Comparison of ENCODE assay signal across 15 cellular contexts in genomic region chr3:106862067-106862466, GRCh38.
DNase-seq lines count a peak whose midpoint lies in the region; ATAC-seq, FAIRE-seq and TF ChIP-seq lines count a peak whose summit lies in the region.
"Had no signal": no experiment of that assay in that cellular context is flagged by ENCODE, and none has a peak within 500 bp of the region (broad histone marks: within the 10 kb centered on the region; RNA-seq: fewer than 3 reads in every experiment).

No MANE protein-coding gene starts in this region.

- H3K4me1 Mint-ChIP-seq in chondrocyte (ENCODE audit: low read depth), result peaks cover 34% of the 10 kb centered on the region

- H2BK15ac ChIP-seq in mesenchymal stem cell (ENCODE audit: low read depth, poor library complexity, severe bottlenecking), result no peak overlapping the region

- no peaks in the 10 kb centered on the region for H3K36me3 ChIP-seq in mesenchymal stem cell (ENCODE audit: control insufficient read depth in 1 of 2, insufficient read depth in 2 of 2, low read depth in 1 of 2, low read length in 2 of 2)

- no peak overlapping the region for H3K4me3 ChIP-seq in mesenchymal stem cell (ENCODE audit: insufficient read depth in 1 of 2, low read depth in 1 of 2, low read length in 2 of 2)

- peak overlapping the region; percentile 34 for H3K27ac Mint-ChIP-seq in chondrocyte (ENCODE audit: unreplicated experiment)

- peak overlapping the region; percentile 5 for H3K4me3 Mint-ChIP-seq in chondrocyte (ENCODE audit: unreplicated experiment)

- no peak overlapping the region for H2BK5ac ChIP-seq in mesenchymal stem cell (ENCODE audit: low read depth, low read length, poor library complexity, severe bottlenecking)

- no peaks in the 10 kb centered on the region for H3K4me1 ChIP-seq in mesenchymal stem cell (ENCODE audit: control insufficient read depth, insufficient read depth, low read depth, low read length)

- no peak overlapping the region for H2AFZ ChIP-seq in mesenchymal stem cell (ENCODE audit: low read depth, low read length)

- H3K9me3 Mint-ChIP-seq in chondrocyte (ENCODE audit: low read depth), result peaks cover 10% of the 10 kb centered on the region

- TF ChIP-seq CTCF in chondrocyte (IDR thresholded peaks at IDR 0.05), result peak; percentile 86

- H4K8ac ChIP-seq in mesenchymal stem cell (ENCODE audit: low read length), result no peak overlapping the region

- H3K27me3 ChIP-seq in mesenchymal stem cell (ENCODE audit: control insufficient read depth in 1 of 2, insufficient read depth in 1 of 2, low read length in 2 of 2), result no peaks in the 10 kb centered on the region

- H3K9me3 ChIP-seq in mesenchymal stem cell (ENCODE audit: control insufficient read depth, low read length), result no peaks in the 10 kb centered on the region

- H2BK12ac ChIP-seq in mesenchymal stem cell (ENCODE audit: low read length in 2 of 2), result no peak overlapping the region

- H2BK120ac ChIP-seq in mesenchymal stem cell (ENCODE audit: low read depth, low read length), result no peak overlapping the region

- no peaks in the 10 kb centered on the region for H3K27me3 Mint-ChIP-seq in chondrocyte (ENCODE audit: low read depth)

- ATAC-seq in GM18867 (IDR thresholded peaks at IDR 0.05; ENCODE audit: unreplicated experiment) (no peak), HG03565 (IDR thresholded peaks at IDR 0.05; ENCODE audit: unreplicated experiment) (no peak)
- ATAC-seq: activated CD4-positive, CD25-positive, alpha-beta regulatory T cell treated with anti-CD3 and anti-CD28 coated beads, Interleukin-2, amount 50 U/mL, for 24 hours had no signal

- no peak for FAIRE-seq in RCC 7860 (lab: Jason Lieb, UNC)
- FAIRE-seq: kidney had no signal

- H3K36me3 Mint-ChIP-seq in chondrocyte (ENCODE audit: low read depth), result no peaks in the 10 kb centered on the region

- no peaks in the 10 kb centered on the region for H3K79me1 ChIP-seq in mesenchymal stem cell (replicated peaks; ENCODE audit: low read length, poor library complexity, severe bottlenecking)

- no peak overlapping the region for H4K91ac ChIP-seq in mesenchymal stem cell (ENCODE audit: low read length)

- DNase-seq in AG08396 (ENCODE audit: low spot score) (peak; percentile 16), HT1080 (ENCODE audit: low read depth) (peak; percentile 25), chondrocyte (ENCODE audit: low spot score) (no peak), mesenchymal stem cell (no peak), COR-L47 (lab: John Stamatoyannopoulos, UW) (no peak), RCC 7860 (ENCODE audit: low spot score) (no peak)
- DNase-seq: activated effector memory CD4-positive, alpha-beta T cell treated with anti-CD3 and anti-CD28 coated beads, Interleukin-2, amount 50 U/mL, for 16 hours; effector memory CD4-positive, alpha-beta T cell; kidney; NCI-H187; retina had no signal

- no peak overlapping the region for H3K14ac ChIP-seq in mesenchymal stem cell (ENCODE audit: low read length in 2 of 2)

- H3K27ac ChIP-seq in mesenchymal stem cell (ENCODE audit: low read length, poor library complexity, severe bottlenecking), result peak overlapping the region; percentile 35
- H3K27ac ChIP-seq: HL-60 had no signal

- peak overlapping the region; percentile 51 for H3K9ac ChIP-seq in mesenchymal stem cell (ENCODE audit: low read length)

- no peak overlapping the region for H3K4me2 ChIP-seq in mesenchymal stem cell (ENCODE audit: low read length, poor library complexity, severe bottlenecking)

- 74% methylated on average over 1 of the region's 3 CpGs for WGBS in mesenchymal stem cell

- H2AK5ac ChIP-seq in mesenchymal stem cell (ENCODE audit: low read length, severe bottlenecking), result no peak overlapping the region

- no peak overlapping the region for H3K23ac ChIP-seq in mesenchymal stem cell (ENCODE audit: low read length in 2 of 2)

- H3K18ac ChIP-seq in mesenchymal stem cell (ENCODE audit: low read depth in 1 of 2, low read length in 2 of 2), result no peak overlapping the region

- H3K4ac ChIP-seq in mesenchymal stem cell (ENCODE audit: low read depth in 1 of 2, low read length in 2 of 2), result no peak overlapping the region

Comparison
In these comparisons a context has a peak if more than half of its experiments do, and no peak if none do; other contexts are left out.
1. DNase-seq: peak in AG08396 (single experiment) and HT1080 (single experiment); none in chondrocyte (single experiment), mesenchymal stem cell (single experiment), COR-L47 (single experiment) and RCC 7860 (single experiment).